In the genomic region with DNA sequence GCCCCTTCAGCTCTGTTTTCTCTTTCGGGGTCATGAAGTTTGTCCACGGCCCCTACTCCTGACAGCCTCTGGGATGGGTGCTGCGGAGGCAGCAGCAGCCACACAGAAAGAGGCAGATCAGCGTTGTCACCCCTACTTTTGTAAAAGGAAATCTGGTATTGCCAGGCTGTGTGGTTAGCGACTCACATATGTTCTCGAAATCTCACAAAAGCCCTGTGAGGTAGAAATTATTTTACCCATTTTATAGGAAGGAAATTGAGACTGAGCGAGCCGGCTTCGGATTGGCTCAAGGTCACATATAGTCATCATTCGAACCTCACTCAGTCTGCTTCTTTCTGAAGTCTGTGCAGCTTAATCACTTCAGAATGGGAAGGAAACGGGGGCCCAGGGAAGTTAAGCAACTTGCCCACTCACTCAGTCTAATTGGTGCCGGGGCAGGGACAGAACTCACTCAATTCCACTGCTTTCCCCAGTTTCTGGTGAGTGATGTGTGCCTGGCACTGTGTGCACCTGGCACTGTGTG, we compare ENCODE assay signal across 8 cellular contexts. TPM values are rescaled to one million over a fixed set of nuclear protein-coding genes. Genes with fewer than 3 reads are reported as not detected.
DNase-seq lines count a peak whose midpoint lies in the region; ATAC-seq and TF ChIP-seq lines count a peak whose summit lies in the region.

No MANE protein-coding gene starts in this region.

- H3K27ac ChIP-seq in effector memory CD4-positive, alpha-beta T cell (ENCODE audit: insufficient read depth, low read length, poor library complexity, severe bottlenecking), result peak overlapping the region; percentile 81
- H3K27ac ChIP-seq in muscle layer of colon (ENCODE audit: low read depth, low read length) (peak overlapping the region; percentile 91), tibial nerve (peak overlapping the region; percentile 98 to 100 (median 98))

- no peaks in the 10 kb centered on the region for H3K36me3 Mint-ChIP-seq in WTC11

- H3K9me3 Mint-ChIP-seq in WTC11, result no peaks in the 10 kb centered on the region

- TF ChIP-seq POLR2A in tibial nerve (IDR thresholded peaks at IDR 0.05), result no peak

- H3K36me3 ChIP-seq in effector memory CD4-positive, alpha-beta T cell (ENCODE audit: control insufficient read depth, insufficient read depth, low read length), result no peaks in the 10 kb centered on the region
- H3K36me3 ChIP-seq in muscle layer of colon (ENCODE audit: insufficient read depth, low read length) (no peaks in the 10 kb centered on the region), tibial nerve (peaks cover 0 to 2% (median 0%) of the 10 kb centered on the region in 3 donors)

- H3K27me3 Mint-ChIP-seq in WTC11 (ENCODE audit: low read depth), result no peaks in the 10 kb centered on the region

- peak overlapping the region; percentile 60 for H3K4me3 ChIP-seq in effector memory CD4-positive, alpha-beta T cell (ENCODE audit: insufficient read depth, low read depth, low read length, poor library complexity, severe bottlenecking)
- H3K4me3 ChIP-seq in muscle layer of colon (ENCODE audit: low read depth in 1 of 2, low read length in 2 of 2), result peak overlapping the region; percentile 62 to 74
- H3K4me3 ChIP-seq in tibial nerve, result peak overlapping the region; percentile 52 to 89 (median 83)

- TF ChIP-seq CTCF in WTC11 (IDR thresholded peaks at IDR 0.05) (no peak), tibial nerve (IDR thresholded peaks at IDR 0.05) (no peak), omental fat pad (IDR thresholded peaks at IDR 0.05) (no peak)

- CTCF ChIA-PET in WTC11 (lab: Charles Lee), result interaction anchor here (1.2 kb wide), 1 partner anchor 22 kb away, joined by 3 read pairs; no protein-coding TSS in a partner anchor

- no peaks in the 10 kb centered on the region for H3K27me3 ChIP-seq in effector memory CD4-positive, alpha-beta T cell (replicated peaks; ENCODE audit: control insufficient read depth, insufficient read depth, low read length, poor library complexity, severe bottlenecking)
- H3K27me3 ChIP-seq in muscle layer of colon (ENCODE audit: control insufficient read depth in 1 of 2, insufficient read depth in 2 of 2, low read length in 2 of 2), result no peaks in the 10 kb centered on the region
- no peaks in the 10 kb centered on the region for H3K27me3 ChIP-seq in tibial nerve

- no peak for ATAC-seq in WTC11
- no peak for ATAC-seq in omental fat pad (ENCODE audit: low FRiP score)

- WGBS in tibial nerve, 2 donors, result 14 to 16% methylated on average over 12 of the region's 12 CpGs

- peak overlapping the region; percentile 79 for H3K9ac ChIP-seq in muscle layer of colon (ENCODE audit: low read length)

- peaks cover 27% of the 10 kb centered on the region for H3K4me1 ChIP-seq in effector memory CD4-positive, alpha-beta T cell (ENCODE audit: control insufficient read depth, insufficient read depth, low read length, poor library complexity, severe bottlenecking)
- H3K4me1 ChIP-seq in muscle layer of colon (ENCODE audit: insufficient read depth, low read length) (peaks cover 30% of the 10 kb centered on the region), tibial nerve (peaks cover 0 to 43% (median 26%) of the 10 kb centered on the region in 4 donors)

- peak overlapping the region; percentile 73 for H3K4me3 Mint-ChIP-seq in WTC11

- no peak overlapping the region for H3K27ac Mint-ChIP-seq in WTC11

- TF ChIP-seq EP300 in tibial nerve (IDR thresholded peaks at IDR 0.05), result no peak

- POLR2A ChIA-PET in WTC11 (lab: Charles Lee), result interaction anchor here (1.1 kb wide), 1 partner anchor 110 kb away, joined by 4 read pairs; a partner anchor contains a TSS

- peaks cover 28% of the 10 kb centered on the region for H3K4me1 Mint-ChIP-seq in WTC11

- DNase-seq in activated gamma-delta T cell treated with Interleukin-2 at 50 U/mL for 16 hours (peak; percentile 17), activated gamma-delta T cell (lab: John Stamatoyannopoulos, UW) (no peak), WTC11 (ENCODE audit: low spot score) (no peak), tibial nerve (ENCODE audit: low spot score in 2 of 2) (no peak), omental fat pad (ENCODE audit: low spot score) (no peak)
- DNase-seq in effector memory CD4-positive, alpha-beta T cell, result peak in 2 of 3 donors; percentile 21 to 30
- no peak for DNase-seq in activated CD4-positive, CD25-positive, alpha-beta regulatory T cell treated with anti-CD3 and anti-CD28 coated beads, Interleukin-2, amount 50 U/mL, for 72 hours

- no peaks in the 10 kb centered on the region for H3K9me3 ChIP-seq in effector memory CD4-positive, alpha-beta T cell (ENCODE audit: control insufficient read depth, low read length)
- H3K9me3 ChIP-seq in muscle layer of colon (ENCODE audit: low read length), result no peaks in the 10 kb centered on the region
- no peaks in the 10 kb centered on the region for H3K9me3 ChIP-seq in tibial nerve

TF ChIP-seq in WTC11, 78 proteins besides CTCF, POLR2A, EP300 and RAD21:
- no peak for TF ChIP-seq JAZF1 (CRISPR knock-in tag; IDR thresholded peaks at IDR 0.05)
- TF ChIP-seq FOXJ3 (CRISPR knock-in tag; IDR thresholded peaks at IDR 0.05; ENCODE audit: borderline replicate concordance), result no peak
- TF ChIP-seq, protein P1, sequence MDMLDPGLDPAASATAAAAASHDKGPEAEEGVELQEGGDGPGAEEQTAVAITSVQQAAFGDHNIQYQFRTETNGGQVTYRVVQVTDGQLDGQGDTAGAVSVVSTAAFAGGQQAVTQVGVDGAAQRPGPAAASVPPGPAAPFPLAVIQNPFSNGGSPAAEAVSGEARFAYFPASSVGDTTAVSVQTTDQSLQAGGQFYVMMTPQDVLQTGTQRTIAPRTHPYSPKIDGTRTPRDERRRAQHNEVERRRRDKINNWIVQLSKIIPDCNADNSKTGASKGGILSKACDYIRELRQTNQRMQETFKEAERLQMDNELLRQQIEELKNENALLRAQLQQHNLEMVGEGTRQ (CRISPR knock-in tag; IDR thresholded peaks at IDR 0.05), result no peak

RNA-seq across cellular contexts. Expression of a gene that starts 1.1 kb away (rescaled TPM):
- 67.2 to 69.6 TPM (median 67.8 TPM) in 3 replicates for total RNA-seq in WTC11 (2021)
- total RNA-seq in tibial nerve, result 10 to 100 TPM; 29.9 to 49.5 (median 38.7) TPM
- total RNA-seq in omental fat pad, result 10 to 100 TPM; 32.6 to 44.2 (median 33.5) TPM

RNA-seq across cellular contexts. Expression of a gene that starts 53.6 kb away (rescaled TPM):
- total RNA-seq in WTC11 (2021), result 11.9 to 12.8 TPM (median 12.3 TPM) in 3 replicates
- 10 to 100 TPM; 21.6 to 34.9 (median 29.8) TPM for total RNA-seq in tibial nerve
- 10 to 100 TPM; 14.3 to 54.1 (median 23.9) TPM for total RNA-seq in omental fat pad

Comparison
In these comparisons a context has a peak if more than half of its experiments do, and no peak if none do; other contexts are left out.
1. DNase-seq: peak in activated gamma-delta T cell treated with Interleukin-2 at 50 U/mL for 16 hours (single experiment) and effector memory CD4-positive, alpha-beta T cell (2 of 3); none in activated gamma-delta T cell (single experiment), WTC11 (single experiment), tibial nerve (0 of 2), omental fat pad (single experiment) and activated CD4-positive, CD25-positive, alpha-beta regulatory T cell treated with anti-CD3 and anti-CD28 coated beads, Interleukin-2, amount 50 U/mL, for 72 hours (single experiment).
2. Peak in every context shown above with its lines, with median percentiles within 50 percentile points of each other: H3K27ac ChIP-seq and H3K4me3 ChIP-seq.